Comparison of ENCODE assay signal across 22 cellular contexts in genomic region chr17:48590603-48591161, GRCh38. TPM values are rescaled to one million over a fixed set of nuclear protein-coding genes. Genes with fewer than 3 reads are reported as not detected.
A peak's percentile ranks its signal among the peaks of the same experiment; 100 is the strongest.
DNase-seq lines count a peak whose midpoint lies in the region; ATAC-seq and TF ChIP-seq lines count a peak whose summit lies in the region.
"Had no signal": no experiment of that assay in that cellular context is flagged by ENCODE, and none has a peak within 500 bp of the region (broad histone marks: within the 10 kb centered on the region; RNA-seq: fewer than 3 reads in every experiment).

No MANE protein-coding gene starts in this region.

- H4K20me1 ChIP-seq in OCI-LY3 (ENCODE audit: insufficient read depth, low read length), result no peaks in the 10 kb centered on the region

- H3K4me1 ChIP-seq in OCI-LY3 (ENCODE audit: low read length), result peaks cover 32% of the 10 kb centered on the region
- H3K4me1 ChIP-seq in upper lobe of left lung, result peaks cover 27 to 53% (median 32%) of the 10 kb centered on the region in 4 donors
- H3K4me1 ChIP-seq: parathyroid adenoma had no signal

- peak overlapping the region; percentile 82; the same call in 1 of the 2 replicates for H2AFZ ChIP-seq in OCI-LY3 (ENCODE audit: low read depth, low read length)
- H2AFZ ChIP-seq: parathyroid adenoma had no signal

- H3K27ac Mint-ChIP-seq in natural killer cell treated with Interleukin-12 subunit alpha and Interleukin-12 subunit beta and Interleukin-15 and Interleukin-18, amount 100 ng/mL, for 72 hours, result no peak overlapping the region
- H3K27ac Mint-ChIP-seq: activated CD8-positive, alpha-beta T cell treated with anti-CD3 and anti-CD28 coated beads, Interleukin-2, amount 10 ng/mL, durations not matched to agents 7 days and 5 days; activated naive CD8-positive, alpha-beta T cell treated with anti-CD3 and anti-CD28 coated beads, Interleukin-2, amount 50 U/mL, for 24 hours; CD4-positive, alpha-beta memory T cell; WTC11 had no signal

- peak overlapping the region; percentile 6 for H3K4me3 Mint-ChIP-seq in natural killer cell treated with Interleukin-12 subunit alpha and Interleukin-12 subunit beta and Interleukin-15 and Interleukin-18, amount 100 ng/mL, for 72 hours
- H3K4me3 Mint-ChIP-seq: activated CD8-positive, alpha-beta T cell treated with anti-CD3 and anti-CD28 coated beads, Interleukin-2, amount 10 ng/mL, durations not matched to agents 7 days and 5 days; WTC11 had no signal

- H3K9me3 ChIP-seq in OCI-LY3 (ENCODE audit: insufficient read depth, low read length) (no peaks in the 10 kb centered on the region), upper lobe of left lung (no peaks in the 10 kb centered on the region)
- H3K9me3 ChIP-seq: mucosa of descending colon had no signal

- H3K9me3 Mint-ChIP-seq in natural killer cell treated with Interleukin-12 subunit alpha and Interleukin-12 subunit beta and Interleukin-15 and Interleukin-18, amount 100 ng/mL, for 72 hours, result no peaks in the 10 kb centered on the region
- H3K9me3 Mint-ChIP-seq: activated naive CD8-positive, alpha-beta T cell treated with anti-CD3 and anti-CD28 coated beads, Interleukin-2, amount 50 U/mL, for 24 hours; WTC11 had no signal

- H3K27me3 ChIP-seq in OCI-LY3 (ENCODE audit: low read depth, low read length), result peaks cover 49% of the 10 kb centered on the region
- peaks cover 0 to 48% (median 22%) of the 10 kb centered on the region in 4 donors for H3K27me3 ChIP-seq in upper lobe of left lung

- no peak for TF ChIP-seq CTCF in OCI-LY3 (IDR thresholded peaks at IDR 0.05; ENCODE audit: low read depth, low read length)
- no peak for TF ChIP-seq CTCF in fibroblast of villous mesenchyme (IDR thresholded peaks at IDR 0.05; ENCODE audit: insufficient read depth, low read depth, low read length)
- TF ChIP-seq CTCF in upper lobe of left lung (IDR thresholded peaks at IDR 0.05), result no peak

- peak overlapping the region; percentile 76 for H3K4me2 ChIP-seq in OCI-LY3 (ENCODE audit: low read length)

- H3K4me1 Mint-ChIP-seq in natural killer cell treated with Interleukin-12 subunit alpha and Interleukin-12 subunit beta and Interleukin-15 and Interleukin-18, amount 100 ng/mL, for 72 hours (ENCODE audit: low read depth in 2 of 2), result peaks cover 32 to 37% of the 10 kb centered on the region in 2 donors

- peaks cover 32 to 55% of the 10 kb centered on the region in 2 donors for H3K27me3 Mint-ChIP-seq in natural killer cell treated with Interleukin-12 subunit alpha and Interleukin-12 subunit beta and Interleukin-15 and Interleukin-18, amount 100 ng/mL, for 72 hours

- H3K36me3 ChIP-seq in OCI-LY3 (replicated peaks; ENCODE audit: low read depth, low read length) (no peaks in the 10 kb centered on the region), upper lobe of left lung (no peaks in the 10 kb centered on the region)
- H3K36me3 ChIP-seq: cardiac muscle cell had no signal

- DNase-seq in fibroblast of villous mesenchyme (ENCODE audit: low read depth), result no peak
- DNase-seq in natural killer cell treated with Interleukin-12 subunit alpha and Interleukin-12 subunit beta and Interleukin-15 and Interleukin-18, amount 100 ng/mL, for 72 hours (ENCODE audit: low spot score), result no peak
- no peak for DNase-seq in upper lobe of left lung
- DNase-seq in activated CD4-positive, alpha-beta T cell treated with anti-CD3 and anti-CD28 coated beads for 4 hours, result no peak
- no peak for DNase-seq in D341Med (ENCODE audit: low spot score)
- no peak for DNase-seq in amniotic stem cell (lab: John Stamatoyannopoulos, UW)
- DNase-seq: activated CD8-positive, alpha-beta T cell treated with anti-CD3 and anti-CD28 coated beads, Interleukin-2, amount 10 ng/mL, durations not matched to agents 7 days and 5 days; activated naive CD8-positive, alpha-beta T cell treated with anti-CD3 and anti-CD28 coated beads, Interleukin-2, amount 50 U/mL, for 24 hours; CD4-positive, alpha-beta memory T cell; hippocampal formation; mucosa of descending colon; NCI-H1694; NCI-H446; stimulated activated CD4-positive, alpha-beta T cell treated with anti-CD3 and anti-CD28 coated beads, Interleukin-4, amount 100 ng/mL, for 4 hours; stimulated activated CD8-positive, alpha-beta memory T cell treated with anti-CD3 and anti-CD28 coated beads, Interleukin-4, amount 100 ng/mL, for 48 hours had no signal

- TF ChIP-seq POLR2A in upper lobe of left lung (IDR thresholded peaks at IDR 0.05), result no peak

- TF ChIP-seq EP300 in upper lobe of left lung (IDR thresholded peaks at IDR 0.05), result no peak

- H3K27ac ChIP-seq in OCI-LY3 (ENCODE audit: low read length), result no peak overlapping the region
- peak overlapping the region; percentile 66 to 90 (median 90) for H3K27ac ChIP-seq in upper lobe of left lung
- H3K27ac ChIP-seq: cardiac muscle cell, parathyroid adenoma had no signal

- no peak overlapping the region for H3K9ac ChIP-seq in OCI-LY3 (ENCODE audit: low read length)
- H3K9ac ChIP-seq: parathyroid adenoma had no signal

- no peaks in the 10 kb centered on the region for H3K79me2 ChIP-seq in OCI-LY3 (ENCODE audit: low read length)
- H3K79me2 ChIP-seq: parathyroid adenoma had no signal

- no peak for ATAC-seq in natural killer cell treated with Interleukin-12 subunit alpha and Interleukin-12 subunit beta and Interleukin-15 and Interleukin-18, amount 100 ng/mL, for 72 hours
- ATAC-seq in upper lobe of left lung (ENCODE audit: low FRiP score in 2 of 2) (no peak), GM18868 (IDR thresholded peaks at IDR 0.05; ENCODE audit: unreplicated experiment) (no peak)
- ATAC-seq: activated CD8-positive, alpha-beta T cell treated with anti-CD3 and anti-CD28 coated beads, Interleukin-2, amount 10 ng/mL, durations not matched to agents 7 days and 5 days; activated naive CD8-positive, alpha-beta T cell treated with anti-CD3 and anti-CD28 coated beads, Interleukin-2, amount 50 U/mL, for 24 hours; HepG2; WTC11 had no signal

- no peaks in the 10 kb centered on the region for H3K36me3 Mint-ChIP-seq in natural killer cell treated with Interleukin-12 subunit alpha and Interleukin-12 subunit beta and Interleukin-15 and Interleukin-18, amount 100 ng/mL, for 72 hours
- H3K36me3 Mint-ChIP-seq: WTC11 had no signal

- H3K4me3 ChIP-seq in OCI-LY3 (ENCODE audit: low read length) (peak overlapping the region; percentile 68; the same call in 1 of the 2 replicates), fibroblast of villous mesenchyme (ENCODE audit: low read depth, low read length) (peak overlapping the region; percentile 62), upper lobe of left lung (peak overlapping the region in 2 of 4 donors; percentile 50 to 54)
- H3K4me3 ChIP-seq: cardiac muscle cell, mucosa of descending colon had no signal

RNA-seq across cellular contexts. Expression of gene HOXB3, which starts 0.6 kb away (rescaled TPM):
- total RNA-seq in fibroblast of villous mesenchyme, result 4.3 and 7.1 TPM in 2 replicates
- 10 to 100 TPM in 1 of 2 donors, 1 to 10 TPM in 1; 9.0 to 15.4 TPM for total RNA-seq in natural killer cell treated with Interleukin-12 subunit alpha and Interleukin-12 subunit beta and Interleukin-15 and Interleukin-18, amount 100 ng/mL, for 72 hours
- total RNA-seq in upper lobe of left lung, result 10 to 100 TPM in 2 of 6 donors, 1 to 10 TPM in 4; 2.9 to 12.6 (median 7.9) TPM
- total RNA-seq: HepG2 had no signal

RNA-seq across cellular contexts. Expression of gene HOXB5, which starts 2.9 kb away (rescaled TPM):
- total RNA-seq in fibroblast of villous mesenchyme (0.32 and 0.43 TPM in 2 replicates), upper lobe of left lung (1 to 10 TPM in 4 of 6 donors, under 1 TPM in 2; 0.39 to 5.0 (median 1.5) TPM)
- under 1 TPM in 1 of 2 donors, not detected in 1; 0.70 TPM for total RNA-seq in natural killer cell treated with Interleukin-12 subunit alpha and Interleukin-12 subunit beta and Interleukin-15 and Interleukin-18, amount 100 ng/mL, for 72 hours
- total RNA-seq: activated CD8-positive, alpha-beta T cell treated with anti-CD3 and anti-CD28 coated beads, Interleukin-2, amount 10 ng/mL, durations not matched to agents 7 days and 5 days; CD4-positive, alpha-beta memory T cell; HepG2; MCF 10A; WTC11 had no signal

RNA-seq across cellular contexts. Expression of gene HOXB4, which starts 12.5 kb away (rescaled TPM):
- total RNA-seq in fibroblast of villous mesenchyme (1.7 and 1.9 TPM in 2 replicates), upper lobe of left lung (1 to 10 TPM in 4 of 6 donors, under 1 TPM in 2; 0.61 to 5.6 (median 2.0) TPM)
- 1 to 10 TPM; 6.9 to 8.2 TPM for total RNA-seq in natural killer cell treated with Interleukin-12 subunit alpha and Interleukin-12 subunit beta and Interleukin-15 and Interleukin-18, amount 100 ng/mL, for 72 hours
- total RNA-seq: HepG2 had no signal

RNA-seq across cellular contexts. Expression of gene HOXB6, which starts 14.1 kb away (rescaled TPM):
- total RNA-seq in fibroblast of villous mesenchyme (1.3 and 1.6 TPM in 2 replicates), upper lobe of left lung (10 to 100 TPM in 2 of 6 donors, 1 to 10 TPM in 4; 1.1 to 11.3 (median 7.0) TPM)
- 1 to 10 TPM; 1.9 to 2.2 TPM for total RNA-seq in natural killer cell treated with Interleukin-12 subunit alpha and Interleukin-12 subunit beta and Interleukin-15 and Interleukin-18, amount 100 ng/mL, for 72 hours
- total RNA-seq: activated CD8-positive, alpha-beta T cell treated with anti-CD3 and anti-CD28 coated beads, Interleukin-2, amount 10 ng/mL, durations not matched to agents 7 days and 5 days; HepG2; MCF 10A; WTC11 had no signal

RNA-seq across cellular contexts. Expression of gene HOXB7, which starts 20.1 kb away (rescaled TPM):
- 1.7 and 2.6 TPM in 2 replicates for total RNA-seq in fibroblast of villous mesenchyme
- 1 to 10 TPM; 1.1 to 2.7 TPM for total RNA-seq in natural killer cell treated with Interleukin-12 subunit alpha and Interleukin-12 subunit beta and Interleukin-15 and Interleukin-18, amount 100 ng/mL, for 72 hours
- 1 to 10 TPM in 5 of 6 donors, not detected in 1; 1.1 to 3.7 (median 1.3) TPM for total RNA-seq in upper lobe of left lung
- total RNA-seq: cardiac muscle cell, HepG2, MCF 10A, WTC11 had no signal
